In the genomic region with DNA sequence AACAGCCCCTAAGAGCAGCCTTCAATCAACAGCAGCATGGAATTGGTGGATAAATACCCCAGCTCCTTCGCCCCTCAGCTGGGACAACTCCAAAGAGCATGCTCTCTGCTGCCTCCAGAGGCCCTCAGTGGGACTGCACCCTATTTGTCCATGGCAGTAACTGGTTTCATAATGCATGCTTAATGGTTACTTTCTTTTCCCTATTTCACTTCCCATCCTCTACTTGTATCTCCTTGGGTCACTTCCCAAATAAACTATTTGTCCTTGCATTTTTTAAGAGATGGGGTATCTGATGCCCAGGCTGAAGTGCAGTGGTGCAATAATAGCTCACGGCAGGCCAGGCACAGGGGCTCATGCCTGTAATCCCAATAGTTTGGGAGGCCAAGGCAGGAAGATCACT, we compare ENCODE assay signal across 8 cellular contexts. TPM values are rescaled to one million over a fixed set of nuclear protein-coding genes. Genes with fewer than 3 reads are reported as not detected.
DNase-seq lines count a peak whose midpoint lies in the region; ATAC-seq and TF ChIP-seq lines count a peak whose summit lies in the region.

No MANE protein-coding gene starts in this region.

- H3K4me1 ChIP-seq in Peyer's patch = peaks cover 0 to 15% (median 0%) of the 10 kb centered on the region in 4 donors

- no peak for TF ChIP-seq POLR2A in Peyer's patch (IDR thresholded peaks at IDR 0.05)

- no peak overlapping the region for H3K27ac ChIP-seq in Peyer's patch

- DNase-seq in Right ventricle myocardium inferior (ENCODE audit: missing footprints) (peak; percentile 79), cardiac septum (ENCODE audit: low spot score) (no peak), Peyer's patch (peak; percentile 68 to 88 (median 76)), head of caudate nucleus (peak in 24 of 42 donors; percentile 18 to 75 (median 54)), mucosa of gallbladder (ENCODE audit: low spot score) (no peak)
- peak; percentile 54 to 59 for DNase-seq in activated T-helper 1 cell treated with anti-CD3 and anti-CD28 coated beads, Interleukin-2, amount 50 U/mL, for 16 hours (ENCODE audit: low read depth in 1 of 2, low spot score in 1 of 2)
- peak; percentile 71 for DNase-seq in stimulated activated CD4-positive, alpha-beta T cell treated with anti-CD3 and anti-CD28 coated beads, Interleukin-12 subunit alpha, Interleukin-12 subunit beta, amount 100 ng/mL, for 4 hours

- TF ChIP-seq CTCF in Peyer's patch (IDR thresholded peaks at IDR 0.05) = peak; percentile 78 to 90 (median 84)

- H3K36me3 ChIP-seq in Peyer's patch = no peaks in the 10 kb centered on the region

- no peaks in the 10 kb centered on the region for H3K9me3 ChIP-seq in Peyer's patch

- intact Hi-C loops in Right ventricle myocardium inferior (cut with DNase I) = no loop called here
- intact Hi-C loops in cardiac septum (cut with DNase I) = no loop called here
- intact Hi-C loops in head of caudate nucleus (cut with DNase I) = no loop called here

- H3K4me3 ChIP-seq in Peyer's patch = no peak overlapping the region

- no peaks in the 10 kb centered on the region for H3K27me3 ChIP-seq in Peyer's patch

- ATAC-seq in Right ventricle myocardium inferior (no peak), GM19395 (IDR thresholded peaks at IDR 0.05; ENCODE audit: unreplicated experiment) (no peak)

RNA-seq across cellular contexts. Expression of gene TPM4, which starts 13.5 kb away (rescaled TPM):
- total RNA-seq in Right ventricle myocardium inferior (106 TPM), cardiac septum (95.4 TPM), Peyer's patch (100 to 1,000 TPM; 125 to 423 (median 139) TPM), mucosa of gallbladder (349 TPM)

RNA-seq across cellular contexts. Expression of gene RAB8A, which starts 48.9 kb away (rescaled TPM):
- 25.6 TPM for total RNA-seq in Right ventricle myocardium inferior
- 17.8 TPM for total RNA-seq in cardiac septum
- 100 to 1,000 TPM in 2 of 4 donors, 10 to 100 TPM in 2; 53.6 to 138 (median 113) TPM for total RNA-seq in Peyer's patch
- 78.4 TPM for total RNA-seq in mucosa of gallbladder

Comparison
In these comparisons a context has a peak if more than half of its experiments do, and no peak if none do; other contexts are left out.
1. DNase-seq: peak in Right ventricle myocardium inferior (single experiment), Peyer's patch (3 of 3), activated T-helper 1 cell treated with anti-CD3 and anti-CD28 coated beads, Interleukin-2, amount 50 U/mL, for 16 hours (2 of 2), head of caudate nucleus (24 of 42) and stimulated activated CD4-positive, alpha-beta T cell treated with anti-CD3 and anti-CD28 coated beads, Interleukin-12 subunit alpha, Interleukin-12 subunit beta, amount 100 ng/mL, for 4 hours (single experiment); none in cardiac septum (single experiment) and mucosa of gallbladder (single experiment).